Comparison of ENCODE assay signal across 12 cellular contexts in genomic region chr6:27761391-27761790, GRCh38.
DNase-seq lines count a peak whose midpoint lies in the region; ATAC-seq and TF ChIP-seq lines count a peak whose summit lies in the region.
"Had no signal": no experiment of that assay in that cellular context is flagged by ENCODE, and none has a peak within 500 bp of the region (broad histone marks: within the 10 kb centered on the region; RNA-seq: fewer than 3 reads in every experiment).

No MANE protein-coding gene starts in this region.

- TF ChIP-seq POLR2A in erythroblast (IDR thresholded peaks at IDR 0.05; ENCODE audit: low read length) (peak; percentile 36), esophagus muscularis mucosa (IDR thresholded peaks at IDR 0.05; ENCODE audit: low read depth) (no peak)

- no peaks in the 10 kb centered on the region for H3K79me2 ChIP-seq in OCI-LY1 (ENCODE audit: insufficient read depth, low read length)

- H3K27ac ChIP-seq in OCI-LY1 (ENCODE audit: low read depth, low read length, poor library complexity, severe bottlenecking) = no peak overlapping the region
- H3K27ac ChIP-seq in esophagus muscularis mucosa (replicated peaks in 1 of 4) = no peak overlapping the region
- H3K27ac ChIP-seq: heart left ventricle, transverse colon, VCaP had no signal

- H3K9ac ChIP-seq in ES-I3 (ENCODE audit: low read depth, low read length) (peak overlapping the region; percentile 7; the same call in 1 of the 2 replicates), OCI-LY1 (ENCODE audit: low read length) (peak overlapping the region; percentile 56)

- H3K9me2 ChIP-seq in OCI-LY1 (ENCODE audit: low read depth, low read length) = no peaks in the 10 kb centered on the region

- no peaks in the 10 kb centered on the region for H3F3A ChIP-seq in OCI-LY1 (ENCODE audit: insufficient read depth, low read length)

- peak overlapping the region; percentile 80 for H2AFZ ChIP-seq in OCI-LY1 (ENCODE audit: low read length)

- H3K27ac Mint-ChIP-seq in endothelial cell (ENCODE audit: unreplicated experiment) = no peak overlapping the region
- H3K27ac Mint-ChIP-seq: activated naive CD4-positive, alpha-beta T cell treated with anti-CD3 and anti-CD28 coated beads, Interleukin-2, amount 10 ng/mL, durations not matched to agents 7 days and 5 days had no signal

- no peaks in the 10 kb centered on the region for H4K20me1 ChIP-seq in OCI-LY1 (ENCODE audit: insufficient read depth, low read length)

- H3K36me3 ChIP-seq in ES-I3 (ENCODE audit: insufficient read depth, low read length) = no peaks in the 10 kb centered on the region
- no peaks in the 10 kb centered on the region for H3K36me3 ChIP-seq in OCI-LY1 (ENCODE audit: insufficient read depth, low read length)
- H3K36me3 ChIP-seq in esophagus muscularis mucosa = no peaks in the 10 kb centered on the region
- H3K36me3 ChIP-seq: heart left ventricle, transverse colon had no signal

- peak overlapping the region; percentile 70 for H3K4me2 ChIP-seq in OCI-LY1 (ENCODE audit: low read length)

- TF ChIP-seq EP300 in esophagus muscularis mucosa (IDR thresholded peaks at IDR 0.05) = no peak

- peaks cover 34% of the 10 kb centered on the region for H3K4me1 Mint-ChIP-seq in endothelial cell (ENCODE audit: unreplicated experiment)

- peak; percentile 46 for ATAC-seq in GM18909 (IDR thresholded peaks at IDR 0.05; ENCODE audit: poor library complexity, unreplicated experiment)
- ATAC-seq: heart left ventricle had no signal

- peaks cover 6% of the 10 kb centered on the region for H3K27me3 Mint-ChIP-seq in endothelial cell (ENCODE audit: unreplicated experiment)

- peak overlapping the region; percentile 51 for H3K4me3 ChIP-seq in OCI-LY1 (ENCODE audit: low read depth, low read length, poor library complexity, severe bottlenecking)
- no peak overlapping the region for H3K4me3 ChIP-seq in esophagus muscularis mucosa
- H3K4me3 ChIP-seq: heart left ventricle, transverse colon had no signal

- no peaks in the 10 kb centered on the region for H3K36me3 Mint-ChIP-seq in endothelial cell (ENCODE audit: low read depth, unreplicated experiment)
- H3K36me3 Mint-ChIP-seq: activated naive CD4-positive, alpha-beta T cell treated with anti-CD3 and anti-CD28 coated beads, Interleukin-2, amount 10 ng/mL, durations not matched to agents 7 days and 5 days had no signal

- peaks cover 6% of the 10 kb centered on the region; the same call in 1 of the 2 replicates for H3K27me3 ChIP-seq in OCI-LY1 (ENCODE audit: insufficient read depth, low read length)
- H3K27me3 ChIP-seq in esophagus muscularis mucosa = peaks cover 0 to 98% (median 16%) of the 10 kb centered on the region in 4 donors

- peak in 1 of 2 experiments; percentile 13 for DNase-seq in erythroblast (lab: John Stamatoyannopoulos, UW)
- DNase-seq in esophagus muscularis mucosa (ENCODE audit: extremely low spot score) = no peak
- no peak for DNase-seq in endothelial cell (ENCODE audit: low spot score)
- no peak for DNase-seq in NCI-H146 (lab: John Stamatoyannopoulos, UW)
- no peak for DNase-seq in NCI-H187 treated with DMSO at 0.1 percent for 48 hours (lab: John Stamatoyannopoulos, UW)
- DNase-seq: activated naive CD4-positive, alpha-beta T cell treated with anti-CD3 and anti-CD28 coated beads, Interleukin-2, amount 10 ng/mL, durations not matched to agents 7 days and 5 days; heart left ventricle; transverse colon had no signal

- H3K9me3 ChIP-seq in ES-I3 (ENCODE audit: control insufficient read depth, insufficient read depth, low read length) (no peaks in the 10 kb centered on the region), OCI-LY1 (ENCODE audit: low read length) (no peaks in the 10 kb centered on the region), esophagus muscularis mucosa (no peaks in the 10 kb centered on the region)
- H3K9me3 ChIP-seq: heart left ventricle, transverse colon had no signal

- intact Hi-C loops in esophagus muscularis mucosa (cut with DNase I) = no loop called here

- H3K4me1 ChIP-seq in ES-I3 (ENCODE audit: insufficient read depth, low read length) = no peaks in the 10 kb centered on the region; the same call in 1 of the 2 replicates
- peaks cover 20% of the 10 kb centered on the region for H3K4me1 ChIP-seq in OCI-LY1 (ENCODE audit: insufficient read depth, low read length, severe bottlenecking)
- peaks cover 0 to 7% (median 4%) of the 10 kb centered on the region in 4 donors for H3K4me1 ChIP-seq in esophagus muscularis mucosa

- 44% methylated on average over 7 of the region's 7 CpGs for WGBS in esophagus muscularis mucosa

- no peak for TF ChIP-seq CTCF in OCI-LY1 (IDR thresholded peaks at IDR 0.05; ENCODE audit: low read length)
- TF ChIP-seq CTCF in esophagus muscularis mucosa (IDR thresholded peaks at IDR 0.05) = no peak
- TF ChIP-seq CTCF in endothelial cell (IDR thresholded peaks at IDR 0.05; ENCODE audit: unreplicated experiment) = no peak

- no peak overlapping the region for H3K4me3 Mint-ChIP-seq in endothelial cell (ENCODE audit: unreplicated experiment)
- H3K4me3 Mint-ChIP-seq: activated naive CD4-positive, alpha-beta T cell treated with anti-CD3 and anti-CD28 coated beads, Interleukin-2, amount 10 ng/mL, durations not matched to agents 7 days and 5 days had no signal

- no peaks in the 10 kb centered on the region for H3K9me3 Mint-ChIP-seq in endothelial cell (ENCODE audit: unreplicated experiment)
- H3K9me3 Mint-ChIP-seq: activated naive CD4-positive, alpha-beta T cell treated with anti-CD3 and anti-CD28 coated beads, Interleukin-2, amount 10 ng/mL, durations not matched to agents 7 days and 5 days had no signal
